23 cellular contexts compared by ENCODE assay signal in genomic region chr3:194443911-194444310, GRCh38. TPM values are rescaled to one million over a fixed set of nuclear protein-coding genes. Genes with fewer than 3 reads are reported as not detected.
DNase-seq lines count a peak whose midpoint lies in the region; ATAC-seq, FAIRE-seq and TF ChIP-seq lines count a peak whose summit lies in the region.
"Had no signal": no experiment of that assay in that cellular context is flagged by ENCODE, and none has a peak within 500 bp of the region (broad histone marks: within the 10 kb centered on the region; RNA-seq: fewer than 3 reads in every experiment).

No MANE protein-coding gene starts in this region.

- H3K36me3 ChIP-seq in GM23248 (ENCODE audit: low read depth) (peaks cover 94% of the 10 kb centered on the region), osteoblast (ENCODE audit: insufficient read depth, low read length) (peaks cover 96% of the 10 kb centered on the region), small intestine (ENCODE audit: control insufficient read depth in 2 of 2, insufficient read depth in 2 of 2, low read length in 2 of 2) (peaks cover 5 to 11% of the 10 kb centered on the region in 2 donors), heart right ventricle (peaks cover 0 to 100% (median 54%) of the 10 kb centered on the region in 9 donors)

- H3K27ac Mint-ChIP-seq in central memory CD8-positive, alpha-beta T cell (ENCODE audit: low read depth), result peak overlapping the region; percentile 50

- no peaks in the 10 kb centered on the region; the same call in 1 of the 2 replicates for H4K20me1 ChIP-seq in GM23248 (ENCODE audit: insufficient read depth)
- H4K20me1 ChIP-seq in osteoblast (ENCODE audit: insufficient read depth, low read length), result no peaks in the 10 kb centered on the region

- H3K4me1 ChIP-seq in GM23248 (ENCODE audit: insufficient read depth) (0 out of 2 replicates have a peak, but pooled peaks cover 8% of the 10 kb centered on the region), osteoblast (ENCODE audit: insufficient read depth, low read length) (no peaks in the 10 kb centered on the region), small intestine (ENCODE audit: control insufficient read depth in 2 of 2, insufficient read depth in 1 of 2, low read depth in 1 of 2, low read length in 1 of 2) (no peaks in the 10 kb centered on the region), heart right ventricle (peaks cover 0 to 11% (median 0%) of the 10 kb centered on the region in 9 donors)

- peaks cover 21% of the 10 kb centered on the region for H3K4me1 Mint-ChIP-seq in central memory CD8-positive, alpha-beta T cell

- TF ChIP-seq CTCF in AG09319 (IDR thresholded peaks at IDR 0.05; ENCODE audit: low read depth, low read length) (no peak), osteoblast (IDR thresholded peaks at IDR 0.05; ENCODE audit: extremely low read depth, low read depth, low read length) (no peak), heart right ventricle (IDR thresholded peaks at IDR 0.05) (no peak)

- H2AFZ ChIP-seq in GM23248 (no peak overlapping the region), osteoblast (ENCODE audit: low read length) (no peak overlapping the region)

- no peak for ATAC-seq in central memory CD8-positive, alpha-beta T cell (replicated peaks; ENCODE audit: extremely low read depth, poor library complexity, severe bottlenecking)
- ATAC-seq in heart right ventricle, result no peak

- H3K36me3 Mint-ChIP-seq in central memory CD8-positive, alpha-beta T cell (ENCODE audit: insufficient read depth), result peaks cover 48% of the 10 kb centered on the region

- H3K4me2 ChIP-seq in GM23248 (ENCODE audit: unreplicated experiment) (no peak overlapping the region), osteoblast (ENCODE audit: insufficient read depth, low read length) (no peak overlapping the region)
- H3K4me2 ChIP-seq: BLaER1 treated with 17β-estradiol and CSF1 and Interleukin-3, amounts not matched to agents 10 nM and 100 nM had no signal

- H3K27ac ChIP-seq in GM23248, result peak overlapping the region; percentile 13; the same call in 1 of the 2 replicates
- no peak overlapping the region for H3K27ac ChIP-seq in osteoblast (ENCODE audit: low read depth, low read length)
- no peak overlapping the region for H3K27ac ChIP-seq in small intestine (ENCODE audit: low read depth in 1 of 2, low read length in 1 of 2)
- H3K27ac ChIP-seq in heart right ventricle, result no peak overlapping the region
- H3K27ac ChIP-seq: BLaER1 treated with 17β-estradiol and CSF1 and Interleukin-3, amounts not matched to agents 10 nM and 100 nM; RWPE1 had no signal

- H3K9me3 ChIP-seq in GM23248 (ENCODE audit: low read depth), result no peaks in the 10 kb centered on the region
- H3K9me3 ChIP-seq in osteoblast (ENCODE audit: low read depth, low read length), result no peaks in the 10 kb centered on the region
- H3K9me3 ChIP-seq in small intestine (ENCODE audit: control insufficient read depth, low read depth), result no peaks in the 10 kb centered on the region
- no peaks in the 10 kb centered on the region for H3K9me3 ChIP-seq in heart right ventricle
- H3K9me3 ChIP-seq: BLaER1 treated with 17β-estradiol and CSF1 and Interleukin-3, amounts not matched to agents 10 nM and 100 nM; Caco-2 had no signal

- H3F3A ChIP-seq in GM23248 (ENCODE audit: insufficient read depth), result peaks cover 51% of the 10 kb centered on the region

- WGBS in GM23248 (ENCODE audit: low coverage in 1 of 2, low lambda C conversion rate in 2 of 2, missing lambda C conversion rate in 2 of 2), 2 experiments, result 82 to 98% methylated on average over 2 of the region's 2 CpGs
- WGBS in small intestine, 3 donors, result 93 to 98% (median 95%) methylated on average over 2 of the region's 2 CpGs
- WGBS in heart right ventricle, 2 donors, result 96% methylated on average over 2 of the region's 2 CpGs

- H3K9ac ChIP-seq in GM23248, result peak overlapping the region; percentile 19
- H3K9ac ChIP-seq: BLaER1 treated with 17β-estradiol and CSF1 and Interleukin-3, amounts not matched to agents 10 nM and 100 nM had no signal

- H3K4me3 ChIP-seq in GM23248, result no peak overlapping the region
- no peak overlapping the region for H3K4me3 ChIP-seq in osteoblast (ENCODE audit: insufficient read depth, low read length)
- H3K4me3 ChIP-seq in small intestine (ENCODE audit: low read depth in 1 of 2, low read length in 2 of 2), result no peak overlapping the region
- no peak overlapping the region for H3K4me3 ChIP-seq in heart right ventricle
- H3K4me3 ChIP-seq: BLaER1 treated with 17β-estradiol and CSF1 and Interleukin-3, amounts not matched to agents 10 nM and 100 nM had no signal

- intact Hi-C loops in heart right ventricle (cut with DNase I), result no loop called here

- in situ Hi-C loops in GM23248 (cut with MboI), result no loop called here

- H3K27me3 Mint-ChIP-seq in central memory CD8-positive, alpha-beta T cell, result no peaks in the 10 kb centered on the region
- H3K27me3 Mint-ChIP-seq: CD4-positive, alpha-beta memory T cell; IgD-negative memory B cell had no signal

- no peak overlapping the region for H3K4me3 Mint-ChIP-seq in central memory CD8-positive, alpha-beta T cell
- H3K4me3 Mint-ChIP-seq: CD4-positive, alpha-beta memory T cell; IgD-negative memory B cell had no signal

- no peak for FAIRE-seq in small intestine (lab: Jason Lieb, UNC)
- FAIRE-seq: A204.1, G401.6 had no signal

- H3K9me2 ChIP-seq in GM23248 (ENCODE audit: insufficient read depth), result no peaks in the 10 kb centered on the region

- H3K9me3 Mint-ChIP-seq in central memory CD8-positive, alpha-beta T cell, result no peaks in the 10 kb centered on the region
- H3K9me3 Mint-ChIP-seq: CD4-positive, alpha-beta memory T cell; IgD-negative memory B cell had no signal

- H3K79me2 ChIP-seq in GM23248 (ENCODE audit: insufficient read depth) (peaks cover 93% of the 10 kb centered on the region), osteoblast (ENCODE audit: insufficient read depth, low read length) (peaks cover 76% of the 10 kb centered on the region)

- H3K27me3 ChIP-seq in GM23248 (replicated peaks; ENCODE audit: insufficient read depth), result no peaks in the 10 kb centered on the region
- H3K27me3 ChIP-seq in osteoblast (ENCODE audit: insufficient read depth, low read length), result no peaks in the 10 kb centered on the region
- no peaks in the 10 kb centered on the region for H3K27me3 ChIP-seq in small intestine (ENCODE audit: control insufficient read depth in 2 of 2, insufficient read depth in 2 of 2, low read length in 2 of 2)
- no peaks in the 10 kb centered on the region for H3K27me3 ChIP-seq in heart right ventricle
- H3K27me3 ChIP-seq: BLaER1 treated with 17β-estradiol and CSF1 and Interleukin-3, amounts not matched to agents 10 nM and 100 nM had no signal

- DNase-seq in AG09319 (ENCODE audit: extremely low read depth, low read depth), result peak; percentile 11
- DNase-seq in GM23248, result peak; percentile 13
- DNase-seq in central memory CD8-positive, alpha-beta T cell (ENCODE audit: low spot score in 2 of 2), result no peak
- DNase-seq in fibroblast of the conjunctiva (ENCODE audit: low read depth), result peak; percentile 22
- no peak for DNase-seq in osteoblast (ENCODE audit: insufficient read length, low spot score, missing footprints)
- no peak for DNase-seq in small intestine
- DNase-seq in heart right ventricle, result no peak
- DNase-seq in kidney glomerular epithelial cell (lab: John Stamatoyannopoulos, UW), result no peak
- DNase-seq: Caco-2; CD4-positive, alpha-beta memory T cell; DMS 273 treated with DMSO at 0.1 percent for 48 hours; H7; NCI-H1105 treated with DMSO at 0.1 percent for 48 hours; NCI-H2029 treated with DMSO at 0.1 percent for 48 hours; NCI-H226; NCI-H510A treated with DMSO at 0.1 percent for 48 hours; NCI-H748 treated with DMSO at 0.1 percent for 48 hours; SHP77 treated with DMSO at 0.1 percent for 48 hours had no signal

RNA-seq across cellular contexts. Expression of gene ATP13A3, which starts 42.9 kb away (rescaled TPM):
- 232 and 241 TPM in 2 replicates for total RNA-seq in GM23248 (2014; rRNA removed; shearing (Covaris generic))
- polyA plus RNA-seq in GM23248 (2016; fragmentation: Nextera tagmentation; extraction: Ambion mirVana), result 22.3 and 23.7 TPM in 2 replicates
- 248 and 311 TPM in 2 replicates for total RNA-seq in osteoblast
- 10 to 100 TPM in 2 of 3 donors, 1 to 10 TPM in 1; 8.1 to 17.2 (median 10.5) TPM for polyA plus RNA-seq in small intestine
- total RNA-seq in heart right ventricle, result 100 to 1,000 TPM in 5 of 10 donors, 10 to 100 TPM in 5; 60.3 to 195 (median 109) TPM
- 10 to 100 TPM; 31.0 to 45.9 TPM for polyA plus RNA-seq in heart right ventricle

RNA-seq across cellular contexts. Expression of gene GP5, which starts 44.8 kb away (rescaled TPM):
- total RNA-seq in GM23248 (2014; rRNA removed; shearing (Covaris generic)), result 0.11 TPM in 1 of 2 replicates, not detected in the other
- polyA plus RNA-seq in GM23248 (2016; fragmentation: Nextera tagmentation; extraction: Ambion mirVana), result not detected in 2 replicates
- total RNA-seq in osteoblast, result 0.29 and 0.36 TPM in 2 replicates
- polyA plus RNA-seq in small intestine, result under 1 TPM in 1 of 3 donors, not detected in 2; 0.18 TPM
- under 1 TPM in 6 of 10 donors, not detected in 4; 0.09 to 0.21 (median 0.15) TPM for total RNA-seq in heart right ventricle
- polyA plus RNA-seq in heart right ventricle, result under 1 TPM in 1 of 2 donors, not detected in 1; 0.01 TPM
- total RNA-seq: H7 had no signal

Comparison
In these comparisons a context has a peak if more than half of its experiments do, and no peak if none do; other contexts are left out.
1. DNase-seq: peak in AG09319 (single experiment), GM23248 (single experiment) and fibroblast of the conjunctiva (single experiment); none in central memory CD8-positive, alpha-beta T cell (0 of 2), osteoblast (single experiment), small intestine (single experiment), heart right ventricle (0 of 2) and kidney glomerular epithelial cell (single experiment).